31 cellular contexts compared by ENCODE assay signal in the genomic region with DNA sequence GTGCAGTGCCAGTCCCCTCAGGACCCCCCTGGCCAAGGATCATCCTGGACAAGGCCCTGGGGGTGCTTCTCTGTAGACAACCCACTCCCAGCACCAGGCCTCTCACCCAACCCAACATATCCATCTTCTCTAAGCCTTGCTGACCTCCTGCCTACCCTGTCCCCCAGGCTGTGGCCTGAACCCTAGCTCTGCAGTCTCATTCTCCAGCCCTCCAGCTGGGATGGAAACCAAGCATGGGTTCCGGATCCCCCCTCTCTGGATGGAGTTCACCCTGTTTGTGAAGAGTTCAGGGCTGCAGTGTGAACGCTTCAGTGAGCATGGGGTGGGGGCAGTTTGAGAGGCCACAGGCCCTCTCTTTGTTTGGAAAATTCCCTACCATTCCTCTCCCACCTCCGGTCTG. TPM values are rescaled to one million over a fixed set of nuclear protein-coding genes. Genes with fewer than 3 reads are reported as not detected.
DNase-seq lines count a peak whose midpoint lies in the region; ATAC-seq and TF ChIP-seq lines count a peak whose summit lies in the region.
"Had no signal": no experiment of that assay in that cellular context is flagged by ENCODE, and none has a peak within 500 bp of the region (broad histone marks: within the 10 kb centered on the region; RNA-seq: fewer than 3 reads in every experiment).

No MANE protein-coding gene starts in this region.

- intact Hi-C loops in natural killer cell (cut with micrococcal nuclease): no loop called here

- H3K9me3 ChIP-seq in ES-I3 (ENCODE audit: control insufficient read depth, insufficient read depth, low read length): no peaks in the 10 kb centered on the region
- no peaks in the 10 kb centered on the region for H3K9me3 ChIP-seq in NT2/D1 (ENCODE audit: insufficient read depth, low read length)
- no peaks in the 10 kb centered on the region for H3K9me3 ChIP-seq in iPS-18a (ENCODE audit: control insufficient read depth, low read depth, low read length)
- H3K9me3 ChIP-seq in osteoblast (ENCODE audit: low read depth, low read length): no peaks in the 10 kb centered on the region
- H3K9me3 ChIP-seq: mucosa of descending colon, prostate gland, sigmoid colon, transverse colon had no signal

- peak overlapping the region; percentile 2; the same call in 1 of the 2 replicates for H3K9ac ChIP-seq in ES-I3 (ENCODE audit: low read depth, low read length)
- H3K9ac ChIP-seq in NT2/D1 (ENCODE audit: insufficient read length, low read depth): peak overlapping the region; percentile 24
- peak overlapping the region; percentile 75 for H3K9ac ChIP-seq in iPS-18a (ENCODE audit: low read length)

- no peak overlapping the region for H3K4me3 Mint-ChIP-seq in natural killer cell
- H3K4me3 Mint-ChIP-seq: T-helper 2 cell treated with Interferon-gamma antibody and Interleukin-4, amounts not matched to agents 5 μg/mL and 100 μg/mL, for 36 hours had no signal

- no peaks in the 10 kb centered on the region for H3K9me3 Mint-ChIP-seq in natural killer cell
- H3K9me3 Mint-ChIP-seq: effector memory CD8-positive, alpha-beta T cell; T-helper 2 cell treated with Interferon-gamma antibody and Interleukin-4, amounts not matched to agents 5 μg/mL and 100 μg/mL, for 36 hours had no signal

- H3K4me1 ChIP-seq in ES-I3 (ENCODE audit: insufficient read depth, low read length) (peaks cover 28% of the 10 kb centered on the region), NT2/D1 (ENCODE audit: insufficient read depth, insufficient read length) (no peaks in the 10 kb centered on the region), iPS-18a (ENCODE audit: control insufficient read depth, low read depth, low read length) (peaks cover 42% of the 10 kb centered on the region), osteoblast (ENCODE audit: insufficient read depth, low read length) (no peaks in the 10 kb centered on the region)
- H3K4me1 ChIP-seq: prostate gland had no signal

- no peak overlapping the region for H2AFZ ChIP-seq in osteoblast (ENCODE audit: low read length)

- H3K27ac ChIP-seq in iPS-18a (ENCODE audit: low read length) (peak overlapping the region; percentile 82), osteoblast (ENCODE audit: low read depth, low read length) (no peak overlapping the region)
- H3K27ac ChIP-seq: HL-60, prostate gland, sigmoid colon had no signal

- H3K4me3 ChIP-seq in NT2/D1 (ENCODE audit: insufficient read length, low read depth) (no peak overlapping the region), iPS-18a (ENCODE audit: low read length) (peak overlapping the region; percentile 23), osteoblast (ENCODE audit: insufficient read depth, low read length) (no peak overlapping the region)
- H3K4me3 ChIP-seq: GM12878, lung, mucosa of descending colon, prostate gland, sigmoid colon, transverse colon had no signal

- no peaks in the 10 kb centered on the region for H4K20me1 ChIP-seq in osteoblast (ENCODE audit: insufficient read depth, low read length)

- ATAC-seq in natural killer cell: no peak
- ATAC-seq: effector memory CD8-positive, alpha-beta T cell; GM12878; HepG2; mucosa of descending colon had no signal

- DNase-seq in NT2/D1 (ENCODE audit: low read depth, low spot score): no peak
- peak; percentile 77 for DNase-seq in osteoblast (ENCODE audit: insufficient read length, low spot score, missing footprints)
- no peak for DNase-seq in hepatic stellate cell (ENCODE audit: low spot score)
- no peak for DNase-seq in activated gamma-delta T cell (lab: John Stamatoyannopoulos, UW)
- no peak for DNase-seq in NCI-H226
- no peak for DNase-seq in natural killer cell
- DNase-seq: activated CD4-positive, alpha-beta T cell treated with anti-CD3 and anti-CD28 coated beads for 4 hours; activated effector memory CD4-positive, alpha-beta T cell treated with Interleukin-2 at 50 U/mL for 16 hours; CD4-positive, alpha-beta memory T cell; central memory CD4-positive, alpha-beta T cell; cortex of kidney; effector memory CD8-positive, alpha-beta T cell; head of caudate nucleus; Karpas-422; NCI-H1417 treated with DMSO at 0.1 percent for 48 hours; NCI-H2029 treated with DMSO at 0.1 percent for 48 hours; NCI-H748 treated with DMSO at 0.1 percent for 48 hours; SIG-M5; sigmoid colon; stimulated activated CD4-positive, alpha-beta T cell treated with anti-CD3 and anti-CD28 coated beads, Interleukin-4, amount 100 ng/mL, for 24 hours; transverse colon had no signal

- H3K27ac Mint-ChIP-seq in natural killer cell: no peak overlapping the region
- H3K27ac Mint-ChIP-seq: CD4-positive, alpha-beta memory T cell; effector memory CD8-positive, alpha-beta T cell; T-helper 2 cell treated with Interferon-gamma antibody and Interleukin-4, amounts not matched to agents 5 μg/mL and 100 μg/mL, for 36 hours had no signal

- peaks cover 7 to 8% of the 10 kb centered on the region in 2 donors for H3K27me3 Mint-ChIP-seq in natural killer cell (ENCODE audit: low read depth in 2 of 2)

- H3K36me3 Mint-ChIP-seq in natural killer cell: no peaks in the 10 kb centered on the region
- H3K36me3 Mint-ChIP-seq: CD4-positive, alpha-beta memory T cell had no signal

- no peaks in the 10 kb centered on the region for H3K79me2 ChIP-seq in osteoblast (ENCODE audit: insufficient read depth, low read length)

- H3K36me3 ChIP-seq in ES-I3 (ENCODE audit: insufficient read depth, low read length) (no peaks in the 10 kb centered on the region), NT2/D1 (ENCODE audit: insufficient read depth, insufficient read length, low read length) (no peaks in the 10 kb centered on the region), iPS-18a (ENCODE audit: control insufficient read depth, low read depth, low read length) (no peaks in the 10 kb centered on the region), osteoblast (ENCODE audit: insufficient read depth, low read length) (no peaks in the 10 kb centered on the region)
- H3K36me3 ChIP-seq: prostate gland, sigmoid colon, transverse colon had no signal

- peaks cover 9 to 29% of the 10 kb centered on the region in 2 donors for H3K4me1 Mint-ChIP-seq in natural killer cell

- H3K4me2 ChIP-seq in osteoblast (ENCODE audit: insufficient read depth, low read length): no peak overlapping the region

- H3K27me3 ChIP-seq in NT2/D1 (ENCODE audit: insufficient read depth, insufficient read length) (peaks cover 18% of the 10 kb centered on the region), iPS-18a (ENCODE audit: control insufficient read depth, insufficient read depth, low read length) (no peaks in the 10 kb centered on the region), osteoblast (ENCODE audit: insufficient read depth, low read length) (peaks cover 12% of the 10 kb centered on the region)

- TF ChIP-seq CTCF in osteoblast (IDR thresholded peaks at IDR 0.05; ENCODE audit: extremely low read depth, low read depth, low read length) (no peak), natural killer cell (IDR thresholded peaks at IDR 0.05) (no peak)

RNA-seq across cellular contexts. Expression of gene KCNK5, which starts 2.1 kb away (rescaled TPM):
- total RNA-seq in osteoblast (not detected in 2 replicates), natural killer cell (under 1 TPM in 2 of 3 donors, not detected in 1; 0.16 to 0.50 TPM)
- total RNA-seq: fibroblast of villous mesenchyme had no signal

Comparison
In these comparisons a context has a peak if more than half of its experiments do, and no peak if none do; other contexts are left out.
1. H3K9ac ChIP-seq: peak in every context shown above with its lines; median percentile 75 in iPS-18a; 24 in NT2/D1; 2 in ES-I3.